ENCODE assay signal across 19 cellular contexts in genomic region chr16:14523632-14524031, GRCh38.
"Had no signal": no experiment of that assay in that cellular context is flagged by ENCODE, and none has a peak within 500 bp of the region (broad histone marks: within the 10 kb centered on the region; RNA-seq: fewer than 3 reads in every experiment).

No MANE protein-coding gene starts in this region.

- H3K36me3 Mint-ChIP-seq: activated CD8-positive, alpha-beta memory T cell treated with anti-CD3 and anti-CD28 coated beads, Interleukin-2, amount 10 ng/mL, durations not matched to agents 7 days and 5 days; mesothelial cell of epicardium; natural killer cell treated with Interleukin-12 subunit alpha and Interleukin-12 subunit beta and Interleukin-15 and Interleukin-18, amount 100 ng/mL, for 72 hours had no signal

- H3K27ac ChIP-seq: brain microvascular endothelial cell, left lung, suprapubic skin had no signal

- H3K27me3 ChIP-seq: brain microvascular endothelial cell, left lung, suprapubic skin had no signal

- H3K4me3 ChIP-seq: left lung, suprapubic skin had no signal

- H3K27me3 Mint-ChIP-seq: activated B cell treated with CpG ODN at 0.5 μM for 24 hours; activated CD4-positive, alpha-beta memory T cell treated with anti-CD3 and anti-CD28 coated beads, Interleukin-2, amount 10 ng/mL, durations not matched to agents 7 days and 5 days; activated CD8-positive, alpha-beta memory T cell treated with anti-CD3 and anti-CD28 coated beads, Interleukin-2, amount 10 ng/mL, durations not matched to agents 7 days and 5 days; activated naive CD8-positive, alpha-beta T cell treated with anti-CD3 and anti-CD28 coated beads, Interleukin-2, amount 50 U/mL, for 24 hours; natural killer cell treated with Interleukin-12 subunit alpha and Interleukin-12 subunit beta and Interleukin-15 and Interleukin-18, amount 100 ng/mL, for 72 hours; stimulated activated naive CD8-positive, alpha-beta T cell treated with anti-CD3 and anti-CD28 coated beads, Interleukin-15, amount 100 ng/mL, for 72 hours had no signal

- H3K4me1 Mint-ChIP-seq: activated B cell treated with CpG ODN at 0.5 μM for 24 hours; activated CD4-positive, alpha-beta memory T cell treated with anti-CD3 and anti-CD28 coated beads, Interleukin-2, amount 10 ng/mL, durations not matched to agents 7 days and 5 days; activated CD8-positive, alpha-beta memory T cell treated with anti-CD3 and anti-CD28 coated beads, Interleukin-2, amount 10 ng/mL, durations not matched to agents 7 days and 5 days had no signal

- H3K27ac Mint-ChIP-seq: activated B cell treated with CpG ODN at 0.5 μM for 24 hours; activated CD4-positive, alpha-beta memory T cell treated with anti-CD3 and anti-CD28 coated beads, Interleukin-2, amount 10 ng/mL, durations not matched to agents 7 days and 5 days; activated CD8-positive, alpha-beta memory T cell treated with anti-CD3 and anti-CD28 coated beads, Interleukin-2, amount 10 ng/mL, durations not matched to agents 7 days and 5 days; activated naive CD4-positive, alpha-beta T cell treated with anti-CD3 and anti-CD28 coated beads for 36 hours; activated naive CD8-positive, alpha-beta T cell treated with anti-CD3 and anti-CD28 coated beads, Interleukin-2, amount 50 U/mL, for 24 hours; mesothelial cell of epicardium; natural killer cell treated with Interleukin-12 subunit alpha and Interleukin-12 subunit beta and Interleukin-15 and Interleukin-18, amount 100 ng/mL, for 72 hours; stimulated activated naive CD8-positive, alpha-beta T cell treated with anti-CD3 and anti-CD28 coated beads, Interleukin-15, amount 100 ng/mL, for 72 hours had no signal

- H3K9me3 ChIP-seq: left lung, suprapubic skin had no signal

- DNase-seq: activated B cell treated with CpG ODN at 0.5 μM for 24 hours; activated CD4-positive, alpha-beta memory T cell treated with anti-CD3 and anti-CD28 coated beads, Interleukin-2, amount 10 ng/mL, durations not matched to agents 7 days and 5 days; activated CD4-positive, alpha-beta T cell treated with anti-CD3 and anti-CD28 coated beads for 4 hours; activated CD8-positive, alpha-beta memory T cell treated with anti-CD3 and anti-CD28 coated beads, Interleukin-2, amount 10 ng/mL, durations not matched to agents 7 days and 5 days; activated naive CD4-positive, alpha-beta T cell treated with anti-CD3 and anti-CD28 coated beads for 36 hours; activated naive CD8-positive, alpha-beta T cell treated with anti-CD3 and anti-CD28 coated beads, Interleukin-2, amount 50 U/mL, for 24 hours; aorta; brain microvascular endothelial cell; central memory CD4-positive, alpha-beta T cell; foreskin melanocyte; hypothalamus; left lung; occipital lobe; stimulated activated CD4-positive, alpha-beta T cell treated with anti-CD3 and anti-CD28 coated beads, Interleukin-2, amount 100 ng/mL, for 48 hours; stimulated activated naive CD8-positive, alpha-beta T cell treated with anti-CD3 and anti-CD28 coated beads, Interleukin-15, amount 100 ng/mL, for 72 hours; trophoblast cell had no signal

- H3K4me3 Mint-ChIP-seq: activated B cell treated with CpG ODN at 0.5 μM for 24 hours; activated CD4-positive, alpha-beta memory T cell treated with anti-CD3 and anti-CD28 coated beads, Interleukin-2, amount 10 ng/mL, durations not matched to agents 7 days and 5 days; activated CD8-positive, alpha-beta memory T cell treated with anti-CD3 and anti-CD28 coated beads, Interleukin-2, amount 10 ng/mL, durations not matched to agents 7 days and 5 days; activated naive CD4-positive, alpha-beta T cell treated with anti-CD3 and anti-CD28 coated beads for 36 hours; activated naive CD8-positive, alpha-beta T cell treated with anti-CD3 and anti-CD28 coated beads, Interleukin-2, amount 50 U/mL, for 24 hours; mesothelial cell of epicardium; natural killer cell treated with Interleukin-12 subunit alpha and Interleukin-12 subunit beta and Interleukin-15 and Interleukin-18, amount 100 ng/mL, for 72 hours; stimulated activated naive CD8-positive, alpha-beta T cell treated with anti-CD3 and anti-CD28 coated beads, Interleukin-15, amount 100 ng/mL, for 72 hours had no signal

- H3K36me3 ChIP-seq: brain microvascular endothelial cell, left lung, suprapubic skin had no signal

- ATAC-seq: activated CD8-positive, alpha-beta memory T cell treated with anti-CD3 and anti-CD28 coated beads, Interleukin-2, amount 10 ng/mL, durations not matched to agents 7 days and 5 days; activated naive CD8-positive, alpha-beta T cell treated with anti-CD3 and anti-CD28 coated beads, Interleukin-2, amount 50 U/mL, for 24 hours; left lung; natural killer cell treated with Interleukin-12 subunit alpha and Interleukin-12 subunit beta and Interleukin-15 and Interleukin-18, amount 100 ng/mL, for 72 hours; stimulated activated naive CD8-positive, alpha-beta T cell treated with anti-CD3 and anti-CD28 coated beads, Interleukin-15, amount 100 ng/mL, for 72 hours had no signal

- H3K4me1 ChIP-seq: left lung had no signal

- H3K9me3 Mint-ChIP-seq: activated B cell treated with CpG ODN at 0.5 μM for 24 hours; activated CD4-positive, alpha-beta memory T cell treated with anti-CD3 and anti-CD28 coated beads, Interleukin-2, amount 10 ng/mL, durations not matched to agents 7 days and 5 days; activated naive CD4-positive, alpha-beta T cell treated with anti-CD3 and anti-CD28 coated beads for 36 hours; activated naive CD8-positive, alpha-beta T cell treated with anti-CD3 and anti-CD28 coated beads, Interleukin-2, amount 50 U/mL, for 24 hours; mesothelial cell of epicardium; natural killer cell treated with Interleukin-12 subunit alpha and Interleukin-12 subunit beta and Interleukin-15 and Interleukin-18, amount 100 ng/mL, for 72 hours; stimulated activated naive CD8-positive, alpha-beta T cell treated with anti-CD3 and anti-CD28 coated beads, Interleukin-15, amount 100 ng/mL, for 72 hours had no signal
